Comparison of ENCODE assay signal across 25 cellular contexts in genomic region chr22:19455585-19456370, GRCh38. TPM values are rescaled to one million over a fixed set of nuclear protein-coding genes. Genes with fewer than 3 reads are reported as not detected.
DNase-seq lines count a peak whose midpoint lies in the region; ATAC-seq and TF ChIP-seq lines count a peak whose summit lies in the region.
"Had no signal": no experiment of that assay in that cellular context is flagged by ENCODE, and none has a peak within 500 bp of the region (broad histone marks: within the 10 kb centered on the region; RNA-seq: fewer than 3 reads in every experiment).

No MANE protein-coding gene starts in this region.

- CTCF ChIA-PET in activated naive CD4-positive, alpha-beta T cell treated with anti-CD3 and anti-CD28 coated beads, Interleukin-2, amount 10 ng/mL, durations not matched to agents 7 days and 5 days (lab: Charles Lee) = no interaction called here
- CTCF ChIA-PET in RWPE1 (lab: Yijun Ruan, JAX) (no interaction called here), HEK293T (lab: Yijun Ruan, JAX) (no interaction called here)

- H3K27me3 ChIP-seq in thyroid gland = no peaks in the 10 kb centered on the region
- H3K27me3 ChIP-seq: BLaER1 treated with 17β-estradiol and CSF1 and Interleukin-3, amounts not matched to agents 10 nM and 100 nM; left lung; MG63; right lobe of liver; suprapubic skin had no signal

- H3K27me3 Mint-ChIP-seq in activated naive CD4-positive, alpha-beta T cell treated with anti-CD3 and anti-CD28 coated beads, Interleukin-2, amount 10 ng/mL, durations not matched to agents 7 days and 5 days = no peaks in the 10 kb centered on the region
- H3K27me3 Mint-ChIP-seq in nephron progenitor cell (ENCODE audit: low read depth, poor library complexity) = no peaks in the 10 kb centered on the region
- H3K27me3 Mint-ChIP-seq: activated CD4-positive, alpha-beta T cell treated with anti-CD3 and anti-CD28 coated beads, Interleukin-2, amount 10 ng/mL, durations not matched to agents 7 days and 5 days had no signal

- no peaks in the 10 kb centered on the region for H3K9me3 ChIP-seq in thyroid gland
- H3K9me3 ChIP-seq: BLaER1 treated with 17β-estradiol and CSF1 and Interleukin-3, amounts not matched to agents 10 nM and 100 nM; left lung; MG63; right lobe of liver; suprapubic skin had no signal

- H3K4me3 ChIP-seq in thyroid gland (replicated peaks in 1 of 3) = no peak overlapping the region
- H3K4me3 ChIP-seq: BLaER1 treated with 17β-estradiol and CSF1 and Interleukin-3, amounts not matched to agents 10 nM and 100 nM; coronary artery; left lung; MG63; PC-9; right lobe of liver; suprapubic skin had no signal

- intact Hi-C loops in thyroid gland (cut with DNase I) = no loop called here

- H3K4me3 Mint-ChIP-seq in activated naive CD4-positive, alpha-beta T cell treated with anti-CD3 and anti-CD28 coated beads, Interleukin-2, amount 10 ng/mL, durations not matched to agents 7 days and 5 days = no peak overlapping the region
- no peak overlapping the region for H3K4me3 Mint-ChIP-seq in stimulated activated effector memory CD8-positive, alpha-beta T cell treated with anti-CD3 and anti-CD28 coated beads, Interleukin-12 subunit alpha, Interleukin-12 subunit beta, amount 100 ng/mL, for 72 hours
- no peak overlapping the region for H3K4me3 Mint-ChIP-seq in nephron progenitor cell
- H3K4me3 Mint-ChIP-seq: activated CD4-positive, alpha-beta T cell treated with anti-CD3 and anti-CD28 coated beads, Interleukin-2, amount 10 ng/mL, durations not matched to agents 7 days and 5 days; mesothelial cell of epicardium; natural killer cell; T-helper 1 cell treated with Interleukin-12 subunit alpha and Interleukin-12 subunit beta and Interleukin-4 antibody, amounts not matched to agents 30 μg/mL and 1 μg/mL, for 36 hours had no signal

- H3K27ac Mint-ChIP-seq in activated naive CD4-positive, alpha-beta T cell treated with anti-CD3 and anti-CD28 coated beads, Interleukin-2, amount 50 U/mL, for 72 hours = peak overlapping the region; percentile 18 to 36
- H3K27ac Mint-ChIP-seq in activated naive CD4-positive, alpha-beta T cell treated with anti-CD3 and anti-CD28 coated beads, Interleukin-2, amount 10 ng/mL, durations not matched to agents 7 days and 5 days = no peak overlapping the region
- peak overlapping the region; percentile 88 for H3K27ac Mint-ChIP-seq in stimulated activated effector memory CD8-positive, alpha-beta T cell treated with anti-CD3 and anti-CD28 coated beads, Interleukin-12 subunit alpha, Interleukin-12 subunit beta, amount 100 ng/mL, for 72 hours
- no peak overlapping the region for H3K27ac Mint-ChIP-seq in nephron progenitor cell
- H3K27ac Mint-ChIP-seq: activated CD4-positive, alpha-beta T cell treated with anti-CD3 and anti-CD28 coated beads, Interleukin-2, amount 10 ng/mL, durations not matched to agents 7 days and 5 days; mesothelial cell of epicardium; natural killer cell; T-helper 1 cell treated with Interleukin-12 subunit alpha and Interleukin-12 subunit beta and Interleukin-4 antibody, amounts not matched to agents 30 μg/mL and 1 μg/mL, for 36 hours had no signal

- H3K36me3 Mint-ChIP-seq in activated naive CD4-positive, alpha-beta T cell treated with anti-CD3 and anti-CD28 coated beads, Interleukin-2, amount 50 U/mL, for 72 hours = peaks cover 0 to 14% of the 10 kb centered on the region in 2 donors
- peaks cover 54% of the 10 kb centered on the region for H3K36me3 Mint-ChIP-seq in activated naive CD4-positive, alpha-beta T cell treated with anti-CD3 and anti-CD28 coated beads, Interleukin-2, amount 10 ng/mL, durations not matched to agents 7 days and 5 days
- H3K36me3 Mint-ChIP-seq in stimulated activated effector memory CD8-positive, alpha-beta T cell treated with anti-CD3 and anti-CD28 coated beads, Interleukin-12 subunit alpha, Interleukin-12 subunit beta, amount 100 ng/mL, for 72 hours = peaks cover 98% of the 10 kb centered on the region
- H3K36me3 Mint-ChIP-seq in nephron progenitor cell (ENCODE audit: low read depth) = peaks cover 56% of the 10 kb centered on the region

- no peaks in the 10 kb centered on the region for H3K4me1 Mint-ChIP-seq in activated naive CD4-positive, alpha-beta T cell treated with anti-CD3 and anti-CD28 coated beads, Interleukin-2, amount 10 ng/mL, durations not matched to agents 7 days and 5 days
- no peaks in the 10 kb centered on the region for H3K4me1 Mint-ChIP-seq in stimulated activated effector memory CD8-positive, alpha-beta T cell treated with anti-CD3 and anti-CD28 coated beads, Interleukin-12 subunit alpha, Interleukin-12 subunit beta, amount 100 ng/mL, for 72 hours
- no peaks in the 10 kb centered on the region for H3K4me1 Mint-ChIP-seq in nephron progenitor cell
- H3K4me1 Mint-ChIP-seq: activated CD4-positive, alpha-beta T cell treated with anti-CD3 and anti-CD28 coated beads, Interleukin-2, amount 10 ng/mL, durations not matched to agents 7 days and 5 days; mesothelial cell of epicardium had no signal

- TF ChIP-seq CTCF in RWPE1 (conservative IDR thresholded peaks at IDR 0.05; ENCODE audit: low read depth) = no peak
- TF ChIP-seq CTCF in nephron progenitor cell (IDR thresholded peaks at IDR 0.05) = no peak
- TF ChIP-seq CTCF in thyroid gland (IDR thresholded peaks at IDR 0.05) = no peak

- peak overlapping the region; percentile 69 for H3K27ac ChIP-seq in RWPE1
- H3K27ac ChIP-seq in thyroid gland = no peak overlapping the region
- H3K27ac ChIP-seq: BLaER1 treated with 17β-estradiol and CSF1 and Interleukin-3, amounts not matched to agents 10 nM and 100 nM; coronary artery; HL-60; left lung; parathyroid adenoma; PC-9; right lobe of liver; suprapubic skin had no signal

- peaks cover 38 to 64% of the 10 kb centered on the region in 2 donors for H3K36me3 ChIP-seq in thyroid gland

- no peak for DNase-seq in activated naive CD4-positive, alpha-beta T cell treated with anti-CD3 and anti-CD28 coated beads, Interleukin-2, amount 50 U/mL, for 72 hours (ENCODE audit: low spot score in 2 of 2)
- DNase-seq in activated naive CD4-positive, alpha-beta T cell treated with anti-CD3 and anti-CD28 coated beads, Interleukin-2, amount 10 ng/mL, durations not matched to agents 7 days and 5 days = no peak
- DNase-seq in RWPE1 (ENCODE audit: low spot score) (no peak), dermis blood vessel endothelial cell (peak; percentile 51), HEK293T (ENCODE audit: extremely low spot score) (no peak), nephron progenitor cell (no peak), thyroid gland (no peak)
- no peak for DNase-seq in stimulated activated effector memory CD8-positive, alpha-beta T cell treated with anti-CD3 and anti-CD28 coated beads, Interleukin-12 subunit alpha, Interleukin-12 subunit beta, amount 100 ng/mL, for 72 hours (ENCODE audit: low spot score in 2 of 2)
- DNase-seq: activated CD4-positive, alpha-beta T cell treated with anti-CD3 and anti-CD28 coated beads, Interleukin-2, amount 10 ng/mL, durations not matched to agents 7 days and 5 days; activated naive CD4-positive, alpha-beta T cell treated with Interleukin-2 at 50 U/mL for 16 hours; left lung; MG63; natural killer cell; NCI-H1417 treated with DMSO at 0.1 percent for 48 hours; NCI-H446; PC-9; right lobe of liver; SIG-M5 had no signal

- TF ChIP-seq POLR2A in thyroid gland (IDR thresholded peaks at IDR 0.05) = no peak

- no peaks in the 10 kb centered on the region for H3K9me3 Mint-ChIP-seq in activated naive CD4-positive, alpha-beta T cell treated with anti-CD3 and anti-CD28 coated beads, Interleukin-2, amount 50 U/mL, for 72 hours
- no peaks in the 10 kb centered on the region for H3K9me3 Mint-ChIP-seq in activated naive CD4-positive, alpha-beta T cell treated with anti-CD3 and anti-CD28 coated beads, Interleukin-2, amount 10 ng/mL, durations not matched to agents 7 days and 5 days
- no peaks in the 10 kb centered on the region for H3K9me3 Mint-ChIP-seq in stimulated activated effector memory CD8-positive, alpha-beta T cell treated with anti-CD3 and anti-CD28 coated beads, Interleukin-12 subunit alpha, Interleukin-12 subunit beta, amount 100 ng/mL, for 72 hours
- no peaks in the 10 kb centered on the region for H3K9me3 Mint-ChIP-seq in nephron progenitor cell
- H3K9me3 Mint-ChIP-seq: activated CD4-positive, alpha-beta T cell treated with anti-CD3 and anti-CD28 coated beads, Interleukin-2, amount 10 ng/mL, durations not matched to agents 7 days and 5 days; mesothelial cell of epicardium; natural killer cell; T-helper 1 cell treated with Interleukin-12 subunit alpha and Interleukin-12 subunit beta and Interleukin-4 antibody, amounts not matched to agents 30 μg/mL and 1 μg/mL, for 36 hours had no signal

- H3K4me1 ChIP-seq in thyroid gland = no peaks in the 10 kb centered on the region
- H3K4me1 ChIP-seq: left lung, parathyroid adenoma, right lobe of liver, suprapubic skin had no signal

- WGBS in thyroid gland, 2 donors = 66 to 90% methylated on average over 4 of the region's 4 CpGs

- POLR2A ChIA-PET in RWPE1 (lab: Yijun Ruan, JAX; ENCODE audit: low non-redundant PET) (no interaction called here), HEK293T (lab: Yijun Ruan, JAX) (no interaction called here)

- peak in 1 of 2 donors; percentile 33 for ATAC-seq in activated naive CD4-positive, alpha-beta T cell treated with anti-CD3 and anti-CD28 coated beads, Interleukin-2, amount 50 U/mL, for 72 hours
- ATAC-seq in stimulated activated effector memory CD8-positive, alpha-beta T cell treated with anti-CD3 and anti-CD28 coated beads, Interleukin-12 subunit alpha, Interleukin-12 subunit beta, amount 100 ng/mL, for 72 hours = no peak
- ATAC-seq: left lung, right lobe of liver had no signal

TF ChIP-seq in HEK293T, 16 proteins besides CTCF, POLR2A, EP300 and RAD21 (continues in another document):
- no peak for TF ChIP-seq HDGF (IDR thresholded peaks at IDR 0.05; ENCODE audit: borderline replicate concordance)

RNA-seq across cellular contexts. Expression of gene C22orf39, which starts 8.3 kb away (rescaled TPM):
- 10 to 100 TPM; 25.7 to 26.3 TPM for total RNA-seq in activated naive CD4-positive, alpha-beta T cell treated with anti-CD3 and anti-CD28 coated beads, Interleukin-2, amount 50 U/mL, for 72 hours
- total RNA-seq in dermis blood vessel endothelial cell (24.2 and 27.1 TPM in 2 replicates), thyroid gland (10 to 100 TPM; 66.9 to 90.0 (median 83.1) TPM)

RNA-seq across cellular contexts. Expression of gene UFD1, which starts 23.2 kb away (rescaled TPM):
- 100 to 1,000 TPM in 1 of 2 donors, 10 to 100 TPM in 1; 81.7 to 136 TPM for total RNA-seq in activated naive CD4-positive, alpha-beta T cell treated with anti-CD3 and anti-CD28 coated beads, Interleukin-2, amount 50 U/mL, for 72 hours
- total RNA-seq in dermis blood vessel endothelial cell (105 and 147 TPM in 2 replicates), thyroid gland (10 to 100 TPM; 29.3 to 52.7 (median 44.2) TPM)

RNA-seq across cellular contexts. Expression of gene MRPL40, which starts 23.4 kb away (rescaled TPM):
- total RNA-seq in activated naive CD4-positive, alpha-beta T cell treated with anti-CD3 and anti-CD28 coated beads, Interleukin-2, amount 50 U/mL, for 72 hours = 10 to 100 TPM in 1 of 2 donors, 1 to 10 TPM in 1; 8.2 to 32.2 TPM
- total RNA-seq in dermis blood vessel endothelial cell (29.4 and 31.4 TPM in 2 replicates), thyroid gland (10 to 100 TPM; 37.5 to 69.3 (median 48.7) TPM)

RNA-seq across cellular contexts. Expression of gene CDC45, which starts 23.9 kb away (rescaled TPM):
- 10 to 100 TPM; 92.1 to 99.7 TPM for total RNA-seq in activated naive CD4-positive, alpha-beta T cell treated with anti-CD3 and anti-CD28 coated beads, Interleukin-2, amount 50 U/mL, for 72 hours
- total RNA-seq in dermis blood vessel endothelial cell (12.4 and 35.3 TPM in 2 replicates), thyroid gland (1 to 10 TPM in 2 of 4 donors, under 1 TPM in 1, not detected in 1; 0.24 to 1.9 (median 1.7) TPM)

RNA-seq across cellular contexts. Expression of gene HIRA, which starts 24.2 kb away (rescaled TPM):
- 10 to 100 TPM; 18.1 to 37.0 TPM for total RNA-seq in activated naive CD4-positive, alpha-beta T cell treated with anti-CD3 and anti-CD28 coated beads, Interleukin-2, amount 50 U/mL, for 72 hours
- 20.4 and 34.4 TPM in 2 replicates for total RNA-seq in dermis blood vessel endothelial cell
- 100 to 1,000 TPM in 2 of 4 donors, 10 to 100 TPM in 2; 63.8 to 139 (median 107) TPM for total RNA-seq in thyroid gland

Comparison
In these comparisons a context has a peak if more than half of its experiments do, and no peak if none do; other contexts are left out.
1. H3K27ac Mint-ChIP-seq: peak in activated naive CD4-positive, alpha-beta T cell treated with anti-CD3 and anti-CD28 coated beads, Interleukin-2, amount 50 U/mL, for 72 hours (2 of 2) and stimulated activated effector memory CD8-positive, alpha-beta T cell treated with anti-CD3 and anti-CD28 coated beads, Interleukin-12 subunit alpha, Interleukin-12 subunit beta, amount 100 ng/mL, for 72 hours (single experiment); none in activated naive CD4-positive, alpha-beta T cell treated with anti-CD3 and anti-CD28 coated beads, Interleukin-2, amount 10 ng/mL, durations not matched to agents 7 days and 5 days (single experiment) and nephron progenitor cell (single experiment).